ENCODE assay signal across 8 cellular contexts in genomic region chr12:104288635-104289258, GRCh38. TPM values are rescaled to one million over a fixed set of nuclear protein-coding genes. Genes with fewer than 3 reads are reported as not detected.
A peak's percentile ranks its signal among the peaks of the same experiment; 100 is the strongest.
DNase-seq lines count a peak whose midpoint lies in the region; ATAC-seq lines count a peak whose summit lies in the region.

No MANE protein-coding gene starts in this region.

- no peak overlapping the region for H3K23ac ChIP-seq in mesenchymal stem cell (ENCODE audit: low read length in 2 of 2)

- H4K91ac ChIP-seq in mesenchymal stem cell (ENCODE audit: low read length): no peak overlapping the region

- H3K4me3 Mint-ChIP-seq in CD4-positive, alpha-beta memory T cell: peak overlapping the region; percentile 94 to 100 (median 99)
- H3K4me3 Mint-ChIP-seq in effector memory CD8-positive, alpha-beta T cell: peak overlapping the region; percentile 95 to 97

- H2AFZ ChIP-seq in mesenchymal stem cell (ENCODE audit: low read depth, low read length): no peak overlapping the region

- no peaks in the 10 kb centered on the region for H3K27me3 ChIP-seq in CD4-positive, alpha-beta memory T cell (ENCODE audit: insufficient read depth, low read length)
- no peaks in the 10 kb centered on the region for H3K27me3 ChIP-seq in mesenchymal stem cell (ENCODE audit: control insufficient read depth in 1 of 2, insufficient read depth in 1 of 2, low read length in 2 of 2)

- no peak overlapping the region for H3K4ac ChIP-seq in mesenchymal stem cell (ENCODE audit: low read depth in 1 of 2, low read length in 2 of 2)

- peaks cover 39% of the 10 kb centered on the region for H3K4me1 ChIP-seq in CD4-positive, alpha-beta memory T cell (ENCODE audit: insufficient read depth, low read length)
- H3K4me1 ChIP-seq in mesenchymal stem cell (ENCODE audit: control insufficient read depth, insufficient read depth, low read depth, low read length): peaks cover 8% of the 10 kb centered on the region

- peak overlapping the region; percentile 60 to 70 for H3K18ac ChIP-seq in mesenchymal stem cell (ENCODE audit: low read depth in 1 of 2, low read length in 2 of 2)

- peaks cover 4% of the 10 kb centered on the region for H3K79me1 ChIP-seq in mesenchymal stem cell (replicated peaks; ENCODE audit: low read length, poor library complexity, severe bottlenecking)

- H3K4me2 ChIP-seq in mesenchymal stem cell (ENCODE audit: low read length, poor library complexity, severe bottlenecking): peak overlapping the region; percentile 63

- peak; percentile 85 to 90 (median 86) for DNase-seq in CD4-positive, alpha-beta memory T cell
- peak; percentile 89 for DNase-seq in HT-29 (ENCODE audit: low spot score)
- peak; percentile 13 for DNase-seq in NK-92 (lab: John Stamatoyannopoulos, UW; ENCODE audit: unreplicated experiment)
- DNase-seq in activated CD8-positive, alpha-beta memory T cell treated with anti-CD3 and anti-CD28 coated beads for 4 hours (ENCODE audit: low read depth in 2 of 2): peak; percentile 63 to 72
- peak; percentile 75 to 78 (median 75) for DNase-seq in effector memory CD8-positive, alpha-beta T cell
- DNase-seq in mesenchymal stem cell: peak; percentile 84
- DNase-seq in stimulated activated CD8-positive, alpha-beta memory T cell treated with anti-CD3 and anti-CD28 coated beads, Interleukin-15, amount 100 ng/mL, for 1 hour (ENCODE audit: low read depth): peak; percentile 61

- peak overlapping the region; percentile 86 to 96 for H3K4me3 ChIP-seq in CD4-positive, alpha-beta memory T cell (ENCODE audit: low read length in 2 of 2)
- peak overlapping the region; percentile 68 to 99 for H3K4me3 ChIP-seq in mesenchymal stem cell (ENCODE audit: insufficient read depth in 1 of 2, low read depth in 1 of 2, low read length in 2 of 2)

- peaks cover 27 to 53% (median 33%) of the 10 kb centered on the region in 4 donors for H3K4me1 Mint-ChIP-seq in CD4-positive, alpha-beta memory T cell
- peaks cover 33 to 38% of the 10 kb centered on the region in 2 donors for H3K4me1 Mint-ChIP-seq in effector memory CD8-positive, alpha-beta T cell (ENCODE audit: low read depth in 2 of 2)

- peak overlapping the region; percentile 36 for H4K8ac ChIP-seq in mesenchymal stem cell (ENCODE audit: low read length)

- H2BK15ac ChIP-seq in mesenchymal stem cell (ENCODE audit: low read depth, poor library complexity, severe bottlenecking): no peak overlapping the region

- peak overlapping the region; percentile 82 for H3K27ac ChIP-seq in CD4-positive, alpha-beta memory T cell (ENCODE audit: low read depth, low read length)
- H3K27ac ChIP-seq in mesenchymal stem cell (ENCODE audit: low read length, poor library complexity, severe bottlenecking): peak overlapping the region; percentile 80

- H3K9me3 ChIP-seq in CD4-positive, alpha-beta memory T cell (ENCODE audit: control insufficient read depth in 1 of 2, low read length in 2 of 2): no peaks in the 10 kb centered on the region
- no peaks in the 10 kb centered on the region for H3K9me3 ChIP-seq in mesenchymal stem cell (ENCODE audit: control insufficient read depth, low read length)

- H3K27me3 Mint-ChIP-seq in CD4-positive, alpha-beta memory T cell: no peaks in the 10 kb centered on the region
- H3K27me3 Mint-ChIP-seq in effector memory CD8-positive, alpha-beta T cell: no peaks in the 10 kb centered on the region

- peaks cover 15 to 26% of the 10 kb centered on the region in 2 donors for H3K36me3 Mint-ChIP-seq in CD4-positive, alpha-beta memory T cell
- peaks cover 40% of the 10 kb centered on the region for H3K36me3 Mint-ChIP-seq in effector memory CD8-positive, alpha-beta T cell (ENCODE audit: insufficient read depth)

- no peak overlapping the region for H3K14ac ChIP-seq in mesenchymal stem cell (ENCODE audit: low read length in 2 of 2)

- H2BK120ac ChIP-seq in mesenchymal stem cell (ENCODE audit: low read depth, low read length): no peak overlapping the region

- no peak overlapping the region for H2BK5ac ChIP-seq in mesenchymal stem cell (ENCODE audit: low read depth, low read length, poor library complexity, severe bottlenecking)

- no peaks in the 10 kb centered on the region for H3K9me3 Mint-ChIP-seq in CD4-positive, alpha-beta memory T cell
- H3K9me3 Mint-ChIP-seq in effector memory CD8-positive, alpha-beta T cell: no peaks in the 10 kb centered on the region

- CTCF ChIA-PET in CD4-positive, alpha-beta memory T cell (lab: Charles Lee; ENCODE audit: partially characterized antibody): interaction anchor here (0.8 to 3.9 kb wide), 16 partner anchors 9 to 151 kb away, joined by 3 to 41 read pairs (median 6); partner anchors contain the start of genes EID3 and TXNRD1

- intact Hi-C loops in CD4-positive, alpha-beta memory T cell (cut with micrococcal nuclease): loop anchor here (1.0 to 10.0 kb wide), 5 partner anchors 15 to 819 kb away; partner anchors contain the start of genes EID3, HSP90B1, TDG and WASHC4

- H2BK12ac ChIP-seq in mesenchymal stem cell (ENCODE audit: low read length in 2 of 2): no peak overlapping the region

- peak; percentile 54 for ATAC-seq in GM19468 (IDR thresholded peaks at IDR 0.05; ENCODE audit: extremely low read depth, unreplicated experiment)
- peak; percentile 70 for ATAC-seq in effector memory CD8-positive, alpha-beta T cell (replicated peaks)

- WGBS in mesenchymal stem cell: 1% methylated on average over 37 of the region's 41 CpGs

- no peak overlapping the region for H2AK5ac ChIP-seq in mesenchymal stem cell (ENCODE audit: low read length, severe bottlenecking)

- H3K27ac Mint-ChIP-seq in CD4-positive, alpha-beta memory T cell: peak overlapping the region; percentile 94 to 99 (median 96)
- H3K27ac Mint-ChIP-seq in effector memory CD8-positive, alpha-beta T cell: peak overlapping the region; percentile 94 to 98

- H3K9ac ChIP-seq in mesenchymal stem cell (ENCODE audit: low read length): peak overlapping the region; percentile 100

- H3K36me3 ChIP-seq in CD4-positive, alpha-beta memory T cell (ENCODE audit: insufficient read depth, low read length): peaks cover 4% of the 10 kb centered on the region
- peaks cover 16 to 36% of the 10 kb centered on the region in 2 experiments for H3K36me3 ChIP-seq in mesenchymal stem cell (ENCODE audit: control insufficient read depth in 1 of 2, insufficient read depth in 2 of 2, low read depth in 1 of 2, low read length in 2 of 2)

- POLR2A ChIA-PET in CD4-positive, alpha-beta memory T cell (lab: Charles Lee; ENCODE audit: partially characterized antibody): interaction anchor here (0.6 to 4.2 kb wide), 16 partner anchors 8 to 1041 kb away, joined by 3 to 97 read pairs (median 6); partner anchors contain the start of genes C12orf75, EID3, HSP90B1 and NFYB

RNA-seq across cellular contexts. Expression of gene EID3, which starts 14.8 kb away (rescaled TPM):
- total RNA-seq in CD4-positive, alpha-beta memory T cell: 1 to 10 TPM; 9.4 to 9.9 TPM
- 10 to 100 TPM; 12.7 to 15.6 TPM for polyA plus RNA-seq in CD4-positive, alpha-beta memory T cell
- total RNA-seq in HT-29 (2014; rRNA removed; shearing (Covaris generic)): 6.2 and 8.7 TPM in 2 replicates
- 0.50 TPM for polyA plus RNA-seq in mesenchymal stem cell (2013, experiment 1 of 2)
- 0.51 TPM for polyA plus RNA-seq in mesenchymal stem cell (2013, experiment 2 of 2)

Comparison
In these comparisons a context has a peak if more than half of its experiments do, and no peak if none do; other contexts are left out.
1. Peak in every context shown above with its lines: DNase-seq, ATAC-seq, H3K4me3 ChIP-seq and H3K27ac ChIP-seq.
2. DNase-seq: peak in every context shown above with its lines; median percentile 89 in HT-29; 86 in CD4-positive, alpha-beta memory T cell; 84 in mesenchymal stem cell; 75 in effector memory CD8-positive, alpha-beta T cell; 68 in activated CD8-positive, alpha-beta memory T cell treated with anti-CD3 and anti-CD28 coated beads for 4 hours; 61 in stimulated activated CD8-positive, alpha-beta memory T cell treated with anti-CD3 and anti-CD28 coated beads, Interleukin-15, amount 100 ng/mL, for 1 hour; 13 in NK-92.